1 cellular context compared by ENCODE assay signal in genomic region chr12:53221203-53222076, GRCh38.
A peak's percentile ranks its signal among the peaks of the same experiment; 100 is the strongest.
TF ChIP-seq lines count a peak whose summit lies in the region.

No MANE protein-coding gene starts in this region.

TF ChIP-seq in HepG2, 621 proteins besides CTCF, POLR2A, EP300 and RAD21 (continued from another document and continues in another):
- peak; percentile 8; the same call in 1 of the 2 replicates for TF ChIP-seq PRDM10 (CRISPR knock-in tag; IDR thresholded peaks at IDR 0.05; ENCODE audit: low read depth)
- TF ChIP-seq ATF1 (CRISPR knock-in tag; IDR thresholded peaks at IDR 0.05), result 0 out of 2 replicates have a peak, but pooled peaks have one; percentile 21
- TF ChIP-seq FOXP4 (CRISPR knock-in tag; IDR thresholded peaks at IDR 0.05), result no peak
- TF ChIP-seq ZNF512B (CRISPR knock-in tag; IDR thresholded peaks at IDR 0.05; ENCODE audit: borderline replicate concordance), result no peak
- peak; percentile 47 for TF ChIP-seq HNRNPLL (IDR thresholded peaks at IDR 0.05; ENCODE audit: low read depth, low read length, poor library complexity, severe bottlenecking)
- TF ChIP-seq ZC3H4 (CRISPR knock-in tag; IDR thresholded peaks at IDR 0.05; ENCODE audit: borderline replicate concordance), result no peak
- TF ChIP-seq ZFY (CRISPR knock-in tag; IDR thresholded peaks at IDR 0.05), result peak; percentile 57
- no peak for TF ChIP-seq SMARCE1 (IDR thresholded peaks at IDR 0.05; ENCODE audit: borderline replicate concordance)
- TF ChIP-seq PHF21A (CRISPR knock-in tag; IDR thresholded peaks at IDR 0.05), result peak; percentile 64
- 0 out of 2 replicates have a peak, but pooled peaks have one; percentile 56 for TF ChIP-seq ZNF275 (CRISPR knock-in tag; IDR thresholded peaks at IDR 0.05; ENCODE audit: borderline replicate concordance)
- no peak for TF ChIP-seq RNF219 (CRISPR knock-in tag; IDR thresholded peaks at IDR 0.05)
- no peak for TF ChIP-seq ZNF414 (CRISPR knock-in tag; IDR thresholded peaks at IDR 0.05)
- no peak for TF ChIP-seq ZNF562 (CRISPR knock-in tag; IDR thresholded peaks at IDR 0.05; ENCODE audit: borderline replicate concordance)
- no peak for TF ChIP-seq ZNF724P (CRISPR knock-in tag; IDR thresholded peaks at IDR 0.05; ENCODE audit: borderline replicate concordance)
- TF ChIP-seq MED13 (CRISPR knock-in tag; IDR thresholded peaks at IDR 0.05), result 0 out of 2 replicates have a peak, but pooled peaks have one; percentile 40
- TF ChIP-seq CREB1 (IDR thresholded peaks at IDR 0.05), result 0 out of 2 replicates have a peak, but pooled peaks have one; percentile 25
- no peak; the same call in 1 of the 2 replicates for TF ChIP-seq CREB1 (CRISPR knock-in tag; IDR thresholded peaks at IDR 0.05)
- TF ChIP-seq ZNF513 (CRISPR knock-in tag; conservative IDR thresholded peaks at IDR 0.05), result no peak
- peak; percentile 41; the same call in 1 of the 2 replicates for TF ChIP-seq DZIP1 (CRISPR knock-in tag; IDR thresholded peaks at IDR 0.05)
- 0 out of 2 replicates have a peak, but pooled peaks have one; percentile 15 for TF ChIP-seq HNF4A (CRISPR knock-in tag; IDR thresholded peaks at IDR 0.05)
- TF ChIP-seq ZNF143 (CRISPR knock-in tag; IDR thresholded peaks at IDR 0.05), result 0 out of 2 replicates have a peak, but pooled peaks have one; percentile 6
- no peak for TF ChIP-seq KMT2B (CRISPR knock-in tag; IDR thresholded peaks at IDR 0.05)
- peak; percentile 61 for TF ChIP-seq MAZ (IDR thresholded peaks at IDR 0.05; ENCODE audit: borderline replicate concordance, low read depth, low read length)
- TF ChIP-seq MAZ (CRISPR knock-in tag; IDR thresholded peaks at IDR 0.05; ENCODE audit: low read depth), result peak; percentile 19
- no peak for TF ChIP-seq SNAI1 (CRISPR knock-in tag; IDR thresholded peaks at IDR 0.05; ENCODE audit: borderline replicate concordance)
- TF ChIP-seq PHF8 (CRISPR knock-in tag; IDR thresholded peaks at IDR 0.05), result peak; percentile 62
- no peak for TF ChIP-seq ZNF138 (CRISPR knock-in tag; IDR thresholded peaks at IDR 0.05; ENCODE audit: low read depth)
- 0 out of 2 replicates have a peak, but pooled peaks have one; percentile 29 for TF ChIP-seq ZNF331 (CRISPR knock-in tag; IDR thresholded peaks at IDR 0.05)
- TF ChIP-seq ZSCAN31 (CRISPR knock-in tag; IDR thresholded peaks at IDR 0.05; ENCODE audit: low read depth), result no peak
- no peak for TF ChIP-seq CCDC6 (CRISPR knock-in tag; IDR thresholded peaks at IDR 0.05)
- peak; percentile 80 for TF ChIP-seq GABPB1 (CRISPR knock-in tag; IDR thresholded peaks at IDR 0.05)
- TF ChIP-seq ZBTB7A (CRISPR knock-in tag; IDR thresholded peaks at IDR 0.05), result peak; percentile 83; the same call in 1 of the 2 replicates
- TF ChIP-seq ZNF282 (IDR thresholded peaks at IDR 0.05; ENCODE audit: partially characterized antibody), result no peak
- TF ChIP-seq MYC (CRISPR knock-in tag; IDR thresholded peaks at IDR 0.05; ENCODE audit: borderline replicate concordance), result peak; percentile 11; the same call in 1 of the 2 replicates
- no peak for TF ChIP-seq GRHL1 (CRISPR knock-in tag; conservative IDR thresholded peaks at IDR 0.05)
